17 cellular contexts compared by ENCODE assay signal in genomic region chr3:52393959-52394670, GRCh38. TPM values are rescaled to one million over a fixed set of nuclear protein-coding genes. Genes with fewer than 3 reads are reported as not detected.
A peak's percentile ranks its signal among the peaks of the same experiment; 100 is the strongest.
DNase-seq lines count a peak whose midpoint lies in the region; ATAC-seq, FAIRE-seq and TF ChIP-seq lines count a peak whose summit lies in the region.
"Had no signal": no experiment of that assay in that cellular context is flagged by ENCODE, and none has a peak within 500 bp of the region (broad histone marks: within the 10 kb centered on the region; RNA-seq: fewer than 3 reads in every experiment).

No MANE protein-coding gene starts in this region.

- no peak overlapping the region for H3K9ac ChIP-seq in kidney (ENCODE audit: low read length in 2 of 2)

- H3K36me3 Mint-ChIP-seq in immature natural killer cell: peaks cover 11 to 21% (median 15%) of the 10 kb centered on the region in 3 donors

- H3K36me3 ChIP-seq in right atrium auricular region: peaks cover 6% of the 10 kb centered on the region
- peaks cover 14 to 19% of the 10 kb centered on the region in 2 donors for H3K36me3 ChIP-seq in kidney (ENCODE audit: control insufficient read depth in 1 of 2, insufficient read depth in 2 of 2, low read length in 2 of 2)
- peaks cover 9% of the 10 kb centered on the region for H3K36me3 ChIP-seq in upper lobe of right lung
- H3K36me3 ChIP-seq: MG63 had no signal

- H3K9me3 Mint-ChIP-seq in immature natural killer cell: no peaks in the 10 kb centered on the region

- peak; percentile 14 for DNase-seq in left ventricle myocardium superior
- no peak for DNase-seq in right atrium auricular region (ENCODE audit: low spot score)
- peak; percentile 61 for DNase-seq in kidney
- peak; percentile 40 for DNase-seq in upper lobe of right lung
- no peak for DNase-seq in effector CD8-positive, alpha-beta T cell (lab: John Stamatoyannopoulos, UW)
- DNase-seq in immature natural killer cell: no peak
- DNase-seq: DMS153; EL; GOT3; MG63; NCI-H1092 treated with DMSO at 0.1 percent for 48 hours; NCI-H187; NK-92 treated with Interleukin-12 subunit alpha and Interleukin-12 subunit beta, amount 100 ng/mL, for 24 hours; OCI-M1; RPMI8226 had no signal

- no peak overlapping the region for H3K27ac ChIP-seq in right atrium auricular region
- no peak overlapping the region for H3K27ac ChIP-seq in kidney (ENCODE audit: low read depth in 2 of 2, low read length in 2 of 2)
- no peak overlapping the region for H3K27ac ChIP-seq in upper lobe of right lung

- TF ChIP-seq CTCF in right atrium auricular region (IDR thresholded peaks at IDR 0.05): no peak
- no peak for TF ChIP-seq CTCF in kidney (IDR thresholded peaks at IDR 0.05; ENCODE audit: borderline replicate concordance, extremely low read depth, insufficient read depth)
- TF ChIP-seq CTCF in upper lobe of right lung (IDR thresholded peaks at IDR 0.05): no peak

- FAIRE-seq in kidney (lab: Jason Lieb, UNC): no peak

- H3K27me3 Mint-ChIP-seq in immature natural killer cell (ENCODE audit: low read depth in 3 of 3): peaks cover 0 to 10% (median 6%) of the 10 kb centered on the region in 3 donors

- no peaks in the 10 kb centered on the region for H3K4me1 Mint-ChIP-seq in immature natural killer cell

- ATAC-seq in left ventricle myocardium superior (no peak), upper lobe of right lung (no peak)

- H3K4me1 ChIP-seq in right atrium auricular region: no peaks in the 10 kb centered on the region
- H3K4me1 ChIP-seq in kidney (ENCODE audit: control insufficient read depth in 1 of 2, insufficient read depth in 1 of 2, low read depth in 1 of 2, low read length in 2 of 2): no peaks in the 10 kb centered on the region
- no peaks in the 10 kb centered on the region for H3K4me1 ChIP-seq in upper lobe of right lung

- no peaks in the 10 kb centered on the region for H3K27me3 ChIP-seq in right atrium auricular region
- no peaks in the 10 kb centered on the region for H3K27me3 ChIP-seq in upper lobe of right lung
- H3K27me3 ChIP-seq: MG63 had no signal

- intact Hi-C loops in left ventricle myocardium superior (cut with micrococcal nuclease): no loop called here
- intact Hi-C loops in kidney (cut with DNase I): no loop called here
- intact Hi-C loops in upper lobe of right lung (cut with DNase I): no loop called here

- H3K4me3 ChIP-seq in right atrium auricular region (no peak overlapping the region), kidney (ENCODE audit: low read length in 2 of 2) (no peak overlapping the region), upper lobe of right lung (no peak overlapping the region)
- H3K4me3 ChIP-seq: MG63 had no signal

- H3K4me3 Mint-ChIP-seq in immature natural killer cell: no peak overlapping the region
- H3K4me3 Mint-ChIP-seq: CD14-positive monocyte had no signal

- H3K9me3 ChIP-seq in right atrium auricular region: no peaks in the 10 kb centered on the region
- no peaks in the 10 kb centered on the region for H3K9me3 ChIP-seq in kidney (ENCODE audit: control insufficient read depth in 1 of 2, low read length in 2 of 2)
- no peaks in the 10 kb centered on the region for H3K9me3 ChIP-seq in upper lobe of right lung
- H3K9me3 ChIP-seq: MG63 had no signal

- H3K27ac Mint-ChIP-seq in immature natural killer cell: no peak overlapping the region

RNA-seq across cellular contexts. Expression of gene BAP1, which starts 15.7 kb away (rescaled TPM):
- 57.9 TPM for total RNA-seq in left ventricle myocardium superior
- 10 to 100 TPM; 38.8 to 53.9 TPM for total RNA-seq in right atrium auricular region
- total RNA-seq in kidney: 72.5 TPM
- polyA plus RNA-seq in kidney (ENCODE audit: insufficient read depth, low read depth, low replicate concordance): 61.6 TPM
- 71.4 TPM for total RNA-seq in upper lobe of right lung
- polyA plus RNA-seq in immature natural killer cell: 10 to 100 TPM in 2 of 3 donors, 1 to 10 TPM in 1; 6.4 to 30.9 (median 13.4) TPM

RNA-seq across cellular contexts. Expression of gene PHF7, which starts 16.3 kb away (rescaled TPM):
- total RNA-seq in left ventricle myocardium superior: 13.1 TPM
- total RNA-seq in right atrium auricular region: 10 to 100 TPM; 10.1 to 17.6 TPM
- 8.8 TPM for total RNA-seq in kidney
- 3.9 TPM for polyA plus RNA-seq in kidney (ENCODE audit: insufficient read depth, low read depth, low replicate concordance)
- 6.8 TPM for total RNA-seq in upper lobe of right lung
- 1 to 10 TPM; 4.2 to 9.4 (median 6.8) TPM for polyA plus RNA-seq in immature natural killer cell

RNA-seq across cellular contexts. Expression of gene SEMA3G, which starts 50.8 kb away (rescaled TPM):
- total RNA-seq in left ventricle myocardium superior (9.1 TPM), right atrium auricular region (10 to 100 TPM; 11.8 to 12.6 TPM), kidney (25.7 TPM), upper lobe of right lung (27.6 TPM)
- polyA plus RNA-seq in kidney (ENCODE audit: insufficient read depth, low read depth, low replicate concordance) (28.2 TPM), immature natural killer cell (not detected)
- total RNA-seq: A673 had no signal
- polyA plus RNA-seq: CD14-positive monocyte had no signal

RNA-seq across cellular contexts. Expression of gene TNNC1, which starts 59.7 kb away (rescaled TPM):
- total RNA-seq in left ventricle myocardium superior: 8,945 TPM
- total RNA-seq in right atrium auricular region: 1,000 to 10,000 TPM; 4,697 to 8,249 TPM
- 2.2 TPM for total RNA-seq in kidney
- 86.6 TPM for polyA plus RNA-seq in kidney (ENCODE audit: insufficient read depth, low read depth, low replicate concordance)
- total RNA-seq in upper lobe of right lung: 88.9 TPM
- not detected for polyA plus RNA-seq in immature natural killer cell
- total RNA-seq: A673 had no signal
- polyA plus RNA-seq: CD14-positive monocyte had no signal

Comparison
In these comparisons a context has a peak if more than half of its experiments do, and no peak if none do; other contexts are left out.
1. DNase-seq: peak in left ventricle myocardium superior (single experiment), kidney (single experiment) and upper lobe of right lung (single experiment); none in right atrium auricular region (single experiment), effector CD8-positive, alpha-beta T cell (single experiment) and immature natural killer cell (0 of 3).